In genomic region chr10:133260895-133261725, GRCh38 we compare ENCODE assay signal across 8 cellular contexts. TPM values are rescaled to one million over a fixed set of nuclear protein-coding genes. Genes with fewer than 3 reads are reported as not detected.
DNase-seq lines count a peak whose midpoint lies in the region; ATAC-seq, FAIRE-seq and TF ChIP-seq lines count a peak whose summit lies in the region.

No MANE protein-coding gene starts in this region.

- H3K9me3 Mint-ChIP-seq in CD14-positive monocyte: no peaks in the 10 kb centered on the region

- TF ChIP-seq CTCF in CD14-positive monocyte (IDR thresholded peaks at IDR 0.05): no peak

- H3K4me3 Mint-ChIP-seq in CD14-positive monocyte: peak overlapping the region; percentile 73 to 75

- DNase-seq in CD14-positive monocyte (ENCODE audit: low spot score) (no peak), SW 1271 (lab: John Stamatoyannopoulos, UW) (peak; percentile 29 to 63), small intestine (peak; percentile 55), NCI-H526 treated with DMSO at 0.1 percent for 48 hours (lab: John Stamatoyannopoulos, UW) (no peak)

- 20 to 21% (median 20%) methylated on average over 36 to 50 of the region's 50 CpGs for WGBS in small intestine, 3 donors

- intact Hi-C loops in CD14-positive monocyte (cut with micrococcal nuclease): loop anchor here in 1 of 2 donors (5.0 kb wide), 1 partner anchor 46 kb away; the partner anchor contains the start of genes TUBGCP2 and ZNF511

- no peaks in the 10 kb centered on the region for H3K36me3 ChIP-seq in small intestine (ENCODE audit: control insufficient read depth in 2 of 2, insufficient read depth in 2 of 2, low read length in 2 of 2)

- H3K27me3 Mint-ChIP-seq in CD14-positive monocyte (ENCODE audit: low read depth in 3 of 3): peaks cover 0 to 7% (median 2%) of the 10 kb centered on the region in 3 donors

- no peaks in the 10 kb centered on the region for H3K27me3 ChIP-seq in small intestine (ENCODE audit: control insufficient read depth in 2 of 2, insufficient read depth in 2 of 2, low read length in 2 of 2)

- H3K4me1 Mint-ChIP-seq in CD14-positive monocyte: peaks cover 81% of the 10 kb centered on the region

- H3K4me3 ChIP-seq in iPS-11a (ENCODE audit: low read depth, low read length) (peak overlapping the region; percentile 48), small intestine (ENCODE audit: low read depth in 1 of 2, low read length in 2 of 2) (peak overlapping the region; percentile 67 to 88)

- peak; percentile 40 for ATAC-seq in GM19043 (IDR thresholded peaks at IDR 0.05; ENCODE audit: low read depth, unreplicated experiment)
- peak; percentile 43 for ATAC-seq in HG03196 (IDR thresholded peaks at IDR 0.05; ENCODE audit: unreplicated experiment)

- H3K36me3 Mint-ChIP-seq in CD14-positive monocyte: peaks cover 21 to 32% of the 10 kb centered on the region in 2 donors

- peak overlapping the region; percentile 91 to 99 (median 98) for H3K27ac Mint-ChIP-seq in CD14-positive monocyte

- H3K27ac ChIP-seq in angular gyrus (ENCODE audit: low read depth, low read length): peak overlapping the region; percentile 66
- H3K27ac ChIP-seq in small intestine (ENCODE audit: low read depth in 1 of 2, low read length in 1 of 2): peak overlapping the region; percentile 68 to 84

- H3K9me3 ChIP-seq in small intestine (ENCODE audit: control insufficient read depth, low read depth): no peaks in the 10 kb centered on the region

- peaks cover 3 to 5% of the 10 kb centered on the region in 2 donors for H3K4me1 ChIP-seq in small intestine (ENCODE audit: control insufficient read depth in 2 of 2, insufficient read depth in 1 of 2, low read depth in 1 of 2, low read length in 1 of 2)

- FAIRE-seq in small intestine (lab: Jason Lieb, UNC): no peak

RNA-seq across cellular contexts. Expression of gene ADAM8, which starts 15.6 kb away (rescaled TPM):
- 10 to 100 TPM; 32.7 to 72.8 TPM for polyA plus RNA-seq in CD14-positive monocyte
- 1 to 10 TPM in 2 of 3 donors, under 1 TPM in 1; 0.67 to 2.5 (median 1.6) TPM for polyA plus RNA-seq in small intestine

RNA-seq across cellular contexts. Expression of gene VENTX, which starts 23.5 kb away (rescaled TPM):
- polyA plus RNA-seq in CD14-positive monocyte (1 to 10 TPM; 1.4 to 1.6 TPM), small intestine (under 1 TPM in 1 of 3 donors, not detected in 2; 0.19 TPM)

RNA-seq across cellular contexts. Expression of gene UTF1, which starts 31.1 kb away (rescaled TPM):
- polyA plus RNA-seq in CD14-positive monocyte (under 1 TPM; 0.14 to 0.48 TPM), small intestine (not detected)

RNA-seq across cellular contexts. Expression of gene TUBGCP2, which starts 47.6 kb away (rescaled TPM):
- polyA plus RNA-seq in CD14-positive monocyte (10 to 100 TPM; 25.9 to 39.3 TPM), small intestine (100 to 1,000 TPM in 2 of 3 donors, 10 to 100 TPM in 1; 43.1 to 173 (median 126) TPM)

RNA-seq across cellular contexts. Expression of gene ZNF511, which starts 47.6 kb away (rescaled TPM):
- polyA plus RNA-seq in CD14-positive monocyte (100 to 1,000 TPM in 1 of 2 donors, 10 to 100 TPM in 1; 84.7 to 118 TPM), small intestine (10 to 100 TPM; 43.8 to 61.5 (median 53.9) TPM)

Comparison
In these comparisons a context has a peak if more than half of its experiments do, and no peak if none do; other contexts are left out.
1. DNase-seq: peak in SW 1271 (2 of 2) and small intestine (single experiment); none in CD14-positive monocyte (single experiment) and NCI-H526 treated with DMSO at 0.1 percent for 48 hours (single experiment).
2. RNA of gene ADAM8, which starts 15.6 kb away (polyA plus RNA-seq): 32.7 to 72.8 TPM in CD14-positive monocyte; 0.67 to 2.5 TPM in small intestine; every median in the first group is over 4 times any median in the second.